27 cellular contexts compared by ENCODE assay signal in genomic region chr9:134295101-134295745, GRCh38. TPM values are rescaled to one million over a fixed set of nuclear protein-coding genes. Genes with fewer than 3 reads are reported as not detected.
DNase-seq lines count a peak whose midpoint lies in the region; ATAC-seq and TF ChIP-seq lines count a peak whose summit lies in the region.
"Had no signal": no experiment of that assay in that cellular context is flagged by ENCODE, and none has a peak within 500 bp of the region (broad histone marks: within the 10 kb centered on the region; RNA-seq: fewer than 3 reads in every experiment).

No MANE protein-coding gene starts in this region.

- H2BK12ac ChIP-seq in mesenchymal stem cell (ENCODE audit: low read length in 2 of 2) = no peak overlapping the region

- no peaks in the 10 kb centered on the region for H3K9me3 ChIP-seq in SK-N-SH
- H3K9me3 ChIP-seq in mesenchymal stem cell (ENCODE audit: control insufficient read depth, low read length) = no peaks in the 10 kb centered on the region
- H3K9me3 ChIP-seq: esophagus muscularis mucosa, prostate gland, upper lobe of right lung had no signal

- no peaks in the 10 kb centered on the region for H3K79me1 ChIP-seq in mesenchymal stem cell (replicated peaks; ENCODE audit: low read length, poor library complexity, severe bottlenecking)

- H3K4me1 ChIP-seq in SK-N-SH (ENCODE audit: control insufficient read depth in 1 of 2, insufficient read depth in 2 of 2, low read depth in 1 of 2, low read length in 1 of 2) (peaks cover 3 to 38% of the 10 kb centered on the region in 2 experiments; a peak in 1 of 4 replicates), mesenchymal stem cell (ENCODE audit: control insufficient read depth, insufficient read depth, low read depth, low read length) (peaks cover 3% of the 10 kb centered on the region)

- no peak overlapping the region for H3K27ac Mint-ChIP-seq in glutamatergic neuron (ENCODE audit: unreplicated experiment)
- H3K27ac Mint-ChIP-seq in type B pancreatic cell = peak overlapping the region; percentile 46
- H3K27ac Mint-ChIP-seq: activated CD4-positive, alpha-beta memory T cell treated with anti-CD3 and anti-CD28 coated beads for 36 hours; activated naive CD8-positive, alpha-beta T cell treated with anti-CD3 and anti-CD28 coated beads, Interleukin-2, amount 50 U/mL, for 24 hours; GM23338; T-helper 2 cell treated with Interferon-gamma antibody and Interleukin-4, amounts not matched to agents 5 μg/mL and 100 μg/mL, for 36 hours had no signal

- no peak overlapping the region for H3K4me3 Mint-ChIP-seq in glutamatergic neuron (ENCODE audit: unreplicated experiment)
- no peak overlapping the region for H3K4me3 Mint-ChIP-seq in type B pancreatic cell
- H3K4me3 Mint-ChIP-seq: activated CD4-positive, alpha-beta memory T cell treated with anti-CD3 and anti-CD28 coated beads for 36 hours; activated naive CD8-positive, alpha-beta T cell treated with anti-CD3 and anti-CD28 coated beads, Interleukin-2, amount 50 U/mL, for 24 hours; CD4-positive, CD25-positive, alpha-beta regulatory T cell; GM23338; T-helper 2 cell treated with Interferon-gamma antibody and Interleukin-4, amounts not matched to agents 5 μg/mL and 100 μg/mL, for 36 hours had no signal

- peaks cover 3% of the 10 kb centered on the region for H3K27me3 Mint-ChIP-seq in glutamatergic neuron (ENCODE audit: unreplicated experiment)
- no peaks in the 10 kb centered on the region for H3K27me3 Mint-ChIP-seq in type B pancreatic cell

- H4K20me1 ChIP-seq in SK-N-SH (ENCODE audit: insufficient read depth) = no peaks in the 10 kb centered on the region

- WGBS in SK-N-SH (ENCODE audit: low lambda C conversion rate) = 87% methylated on average over 24 of the region's 25 CpGs
- WGBS in mesenchymal stem cell = 68% methylated on average over 24 of the region's 25 CpGs

- H2BK5ac ChIP-seq in mesenchymal stem cell (ENCODE audit: low read depth, low read length, poor library complexity, severe bottlenecking) = no peak overlapping the region

- H3K9me2 ChIP-seq in SK-N-SH = no peaks in the 10 kb centered on the region

- H4K8ac ChIP-seq in mesenchymal stem cell (ENCODE audit: low read length) = no peak overlapping the region

- H3K27ac ChIP-seq in SK-N-SH (ENCODE audit: low read depth in 2 of 2, low read length in 1 of 2) (peak overlapping the region in 1 of 2 experiments; percentile 99; a peak in 2 of 4 replicates), mesenchymal stem cell (ENCODE audit: low read length, poor library complexity, severe bottlenecking) (no peak overlapping the region)
- H3K27ac ChIP-seq: esophagus muscularis mucosa, prostate gland, upper lobe of right lung had no signal

- H3K27me3 ChIP-seq in SK-N-SH (ENCODE audit: insufficient read depth) (peaks cover under 1% of the 10 kb centered on the region; the same call in 1 of the 2 replicates), mesenchymal stem cell (ENCODE audit: control insufficient read depth in 1 of 2, insufficient read depth in 1 of 2, low read length in 2 of 2) (peaks cover 22 to 42% of the 10 kb centered on the region in 2 experiments)
- H3K27me3 ChIP-seq: upper lobe of right lung had no signal

- no peak overlapping the region for H2AK5ac ChIP-seq in mesenchymal stem cell (ENCODE audit: low read length, severe bottlenecking)

- H3K36me3 ChIP-seq in SK-N-SH (replicated peaks in 1 of 2; ENCODE audit: control insufficient read depth in 1 of 2, insufficient read depth in 2 of 2, low read length in 1 of 2) = no peaks in the 10 kb centered on the region
- H3K36me3 ChIP-seq in mesenchymal stem cell (ENCODE audit: control insufficient read depth in 1 of 2, insufficient read depth in 2 of 2, low read depth in 1 of 2, low read length in 2 of 2) = no peaks in the 10 kb centered on the region
- H3K36me3 ChIP-seq: esophagus muscularis mucosa, prostate gland, upper lobe of right lung had no signal

- TF ChIP-seq CTCF in SK-N-SH (IDR thresholded peaks at IDR 0.05) = no peak
- TF ChIP-seq CTCF in glutamatergic neuron (IDR thresholded peaks at IDR 0.05; ENCODE audit: partially characterized antibody, unreplicated experiment) = no peak
- no peak for TF ChIP-seq CTCF in type B pancreatic cell (conservative IDR thresholded peaks at IDR 0.05)

- no peak overlapping the region for H2BK120ac ChIP-seq in mesenchymal stem cell (ENCODE audit: low read depth, low read length)

- H3K9ac ChIP-seq in SK-N-SH = no peak overlapping the region
- no peak overlapping the region for H3K9ac ChIP-seq in mesenchymal stem cell (ENCODE audit: low read length)

- H4K91ac ChIP-seq in mesenchymal stem cell (ENCODE audit: low read length) = no peak overlapping the region

- no peaks in the 10 kb centered on the region for H3K79me2 ChIP-seq in SK-N-SH (ENCODE audit: insufficient read depth)

- peaks cover 4% of the 10 kb centered on the region for H3K4me1 Mint-ChIP-seq in glutamatergic neuron (ENCODE audit: low read depth, unreplicated experiment)
- peaks cover 14% of the 10 kb centered on the region for H3K4me1 Mint-ChIP-seq in type B pancreatic cell (ENCODE audit: unreplicated experiment)

- POLR2A ChIA-PET in SK-N-SH (lab: Yijun Ruan, JAX) = interaction anchor here (0.6 kb wide), 1 partner anchor 720 kb away, joined by 3 read pairs; no protein-coding TSS in a partner anchor

- H3K4me3 ChIP-seq in SK-N-SH (ENCODE audit: low read depth in 2 of 2, low read length in 1 of 2) (no peak overlapping the region), mesenchymal stem cell (ENCODE audit: insufficient read depth in 1 of 2, low read depth in 1 of 2, low read length in 2 of 2) (no peak overlapping the region)
- H3K4me3 ChIP-seq: esophagus muscularis mucosa, GM23338, prostate gland, upper lobe of right lung had no signal

- DNase-seq in SK-N-SH (peak; percentile 36), glutamatergic neuron (peak; percentile 17), mesenchymal stem cell (no peak), type B pancreatic cell (ENCODE audit: extremely low spot score, unreplicated experiment) (no peak), NOMO-1 treated with DMSO at 0.1 percent for 48 hours (lab: John Stamatoyannopoulos, UW; ENCODE audit: unreplicated experiment) (no peak)
- no peak for DNase-seq in stimulated activated CD4-positive, alpha-beta T cell treated with anti-CD3 and anti-CD28 coated beads, Interleukin-15, amount 100 ng/mL, for 24 hours
- DNase-seq: 8988T; activated CD4-positive, alpha-beta memory T cell treated with anti-CD3 and anti-CD28 coated beads for 36 hours; activated CD4-positive, alpha-beta T cell treated with anti-CD3 and anti-CD28 coated beads for 1 hour; activated naive CD4-positive, alpha-beta T cell; activated naive CD8-positive, alpha-beta T cell treated with anti-CD3 and anti-CD28 coated beads, Interleukin-2, amount 50 U/mL, for 24 hours; CD4-positive, CD25-positive, alpha-beta regulatory T cell; dermis blood vessel endothelial cell; DND-41; foreskin fibroblast; NCI-H1048; NCI-H510A treated with DMSO at 0.1 percent for 48 hours; nucleus accumbens; stimulated activated naive B cell treated with anti-CD40 and anti-IgM and Interleukin-4, amounts not matched to agents 10 μg/mL and 1 μg/mL and 100 μg/mL, for 72 hours; substantia nigra; upper lobe of right lung had no signal

- CTCF ChIA-PET in SK-N-SH (lab: Yijun Ruan, JAX) = interaction anchor here (1.4 to 3.7 kb wide), 3 partner anchors 23 to 124 kb away, joined by 4 to 18 read pairs (median 6); no protein-coding TSS in a partner anchor

- TF ChIP-seq RAD21 in SK-N-SH (IDR thresholded peaks at IDR 0.05; ENCODE audit: low read length) = no peak

- H2BK15ac ChIP-seq in mesenchymal stem cell (ENCODE audit: low read depth, poor library complexity, severe bottlenecking) = peak overlapping the region; percentile 15

- H3K9me3 Mint-ChIP-seq in glutamatergic neuron (ENCODE audit: unreplicated experiment) (no peaks in the 10 kb centered on the region), type B pancreatic cell (no peaks in the 10 kb centered on the region)
- H3K9me3 Mint-ChIP-seq: activated CD4-positive, alpha-beta memory T cell treated with anti-CD3 and anti-CD28 coated beads for 36 hours; activated naive CD8-positive, alpha-beta T cell treated with anti-CD3 and anti-CD28 coated beads, Interleukin-2, amount 50 U/mL, for 24 hours; GM23338; stimulated activated naive B cell treated with anti-CD40 and anti-IgM and Interleukin-4, amounts not matched to agents 10 μg/mL and 1 μg/mL and 100 μg/mL, for 72 hours; T-helper 2 cell treated with Interferon-gamma antibody and Interleukin-4, amounts not matched to agents 5 μg/mL and 100 μg/mL, for 36 hours had no signal

- ATAC-seq in SK-N-SH treated with all-trans-retinoic acid at 6 μM for 48 hours (no peak), GM21786 (IDR thresholded peaks at IDR 0.05; ENCODE audit: unreplicated experiment) (no peak)
- ATAC-seq: activated naive CD8-positive, alpha-beta T cell treated with anti-CD3 and anti-CD28 coated beads, Interleukin-2, amount 50 U/mL, for 24 hours; upper lobe of right lung had no signal

- H3K4me2 ChIP-seq in SK-N-SH (no peak overlapping the region), mesenchymal stem cell (ENCODE audit: low read length, poor library complexity, severe bottlenecking) (no peak overlapping the region)
- H3K4me2 ChIP-seq: GM23338 had no signal

- TF ChIP-seq EP300 in SK-N-SH (IDR thresholded peaks at IDR 0.05; ENCODE audit: borderline replicate concordance in 1 of 2, low read depth in 1 of 2, low read length in 1 of 2) = no peak

- H3K4ac ChIP-seq in mesenchymal stem cell (ENCODE audit: low read depth in 1 of 2, low read length in 2 of 2) = no peak overlapping the region

- no peaks in the 10 kb centered on the region for H3K36me3 Mint-ChIP-seq in glutamatergic neuron (ENCODE audit: unreplicated experiment)
- H3K36me3 Mint-ChIP-seq in type B pancreatic cell = no peaks in the 10 kb centered on the region
- H3K36me3 Mint-ChIP-seq: activated CD4-positive, alpha-beta memory T cell treated with anti-CD3 and anti-CD28 coated beads for 36 hours; CD4-positive, CD25-positive, alpha-beta regulatory T cell; stimulated activated naive B cell treated with anti-CD40 and anti-IgM and Interleukin-4, amounts not matched to agents 10 μg/mL and 1 μg/mL and 100 μg/mL, for 72 hours had no signal

- no peak overlapping the region for H3K23ac ChIP-seq in mesenchymal stem cell (ENCODE audit: low read length in 2 of 2)

- no peak overlapping the region for H2AFZ ChIP-seq in SK-N-SH (ENCODE audit: low read depth)
- H2AFZ ChIP-seq in mesenchymal stem cell (ENCODE audit: low read depth, low read length) = no peak overlapping the region
- H2AFZ ChIP-seq: GM23338 had no signal

- H3K18ac ChIP-seq in mesenchymal stem cell (ENCODE audit: low read depth in 1 of 2, low read length in 2 of 2) = no peak overlapping the region

- no peak overlapping the region for H3K14ac ChIP-seq in mesenchymal stem cell (ENCODE audit: low read length in 2 of 2)

- H3F3A ChIP-seq in SK-N-SH (replicated peaks; ENCODE audit: insufficient read depth) = no peaks in the 10 kb centered on the region

TF ChIP-seq in SK-N-SH treated with all-trans-retinoic acid at 6 μM for 48 hours, 23 proteins besides CTCF, POLR2A, EP300 and RAD21 (continues in another document):
- no peak for TF ChIP-seq CSDC2 (CRISPR knock-in tag; IDR thresholded peaks at IDR 0.05)

RNA-seq across cellular contexts. Expression of gene RXRA, which starts 31.0 kb away (rescaled TPM):
- polyA plus RNA-seq in SK-N-SH (2012; rRNA removed) = 5.2 and 7.6 TPM in 2 replicates
- 3.4 and 5.5 TPM in 2 replicates for polyA plus RNA-seq in SK-N-SH (2012; cell fraction: cytosol; rRNA removed)
- 8.0 and 8.8 TPM in 2 replicates for polyA plus RNA-seq in SK-N-SH (2012; cell fraction: nucleus; rRNA removed)
- 20.5 TPM for total RNA-seq in glutamatergic neuron (ENCODE audit: unreplicated experiment)
- 37.8 TPM for polyA plus RNA-seq in mesenchymal stem cell (2013, experiment 1 of 2)
- polyA plus RNA-seq in mesenchymal stem cell (2013, experiment 2 of 2) = 38.3 TPM
- total RNA-seq in type B pancreatic cell (ENCODE audit: low replicate concordance) = 66.9 and 127 TPM in 2 replicates

Comparison
In these comparisons a context has a peak if more than half of its experiments do, and no peak if none do; other contexts are left out.
1. DNase-seq: peak in SK-N-SH (single experiment) and glutamatergic neuron (single experiment); none in mesenchymal stem cell (single experiment), type B pancreatic cell (single experiment), NOMO-1 treated with DMSO at 0.1 percent for 48 hours (single experiment) and stimulated activated CD4-positive, alpha-beta T cell treated with anti-CD3 and anti-CD28 coated beads, Interleukin-15, amount 100 ng/mL, for 24 hours (single experiment).